In the genomic region with DNA sequence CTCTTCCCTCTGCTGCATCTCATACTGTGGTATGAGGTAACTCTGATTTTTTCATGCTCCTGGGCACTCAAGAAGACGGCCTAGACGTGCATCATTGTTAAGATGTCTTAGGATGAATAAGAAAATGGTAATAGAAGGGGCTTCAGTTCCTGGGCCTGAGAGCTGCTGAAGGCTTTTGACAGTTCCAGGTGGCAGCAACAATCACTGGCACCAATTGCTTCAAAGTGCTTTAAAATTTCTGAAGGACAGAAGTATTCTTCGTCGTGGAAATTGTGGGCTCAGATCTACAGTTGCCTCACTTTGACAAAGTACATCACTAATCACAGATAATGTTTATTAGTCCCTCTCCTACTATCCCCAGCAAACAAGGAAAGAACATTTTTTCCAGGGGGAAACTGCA, we compare ENCODE assay signal across 25 cellular contexts.
"Had no signal": no experiment of that assay in that cellular context is flagged by ENCODE, and none has a peak within 500 bp of the region (broad histone marks: within the 10 kb centered on the region; RNA-seq: fewer than 3 reads in every experiment).

No MANE protein-coding gene starts in this region.

- DNase-seq: hippocampal formation; kidney glomerular epithelial cell; left cardiac atrium; lower lobe of right lung; midbrain; mucosa of descending colon; naive thymus-derived CD4-positive, alpha-beta T cell; ovary; right lobe of liver; stimulated activated CD4-positive, alpha-beta T cell treated with anti-CD3 and anti-CD28 coated beads, Interleukin-1b, Interleukin-23, amount 100 ng/mL, for 48 hours; stimulated activated CD4-positive, alpha-beta T cell treated with anti-CD3 and anti-CD28 coated beads, Interleukin-2, amount 100 ng/mL, for 48 hours; stimulated activated CD4-positive, alpha-beta T cell treated with anti-CD3 and anti-CD28 coated beads, Interleukin-4, amount 100 ng/mL, for 4 hours; stimulated activated CD8-positive, alpha-beta memory T cell treated with anti-CD3 and anti-CD28 coated beads, Interleukin-4, amount 100 ng/mL, for 48 hours; stimulated activated naive CD4-positive, alpha-beta T cell treated with Interleukin-2 at 50 U/mL for 16 hours; stimulated activated naive CD8-positive, alpha-beta T cell treated with anti-CD3 and anti-CD28 coated beads, Interleukin-15, amount 100 ng/mL, for 72 hours; substantia nigra; upper lobe of left lung had no signal

- H3K36me3 ChIP-seq: lower lobe of right lung, ovary, right atrium auricular region, right lobe of liver, tibial nerve, upper lobe of left lung, vagina had no signal

- H3K36me3 Mint-ChIP-seq: naive thymus-derived CD4-positive, alpha-beta T cell; natural killer cell treated with Interleukin-12 subunit alpha and Interleukin-12 subunit beta and Interleukin-15 and Interleukin-18, amount 100 ng/mL, for 72 hours; stimulated activated memory B cell treated with anti-CD40 and anti-IgM and Interleukin-4, amounts not matched to agents 10 μg/mL and 1 μg/mL and 100 μg/mL, for 72 hours had no signal

- FAIRE-seq: keratinocyte had no signal

- H3K4me1 Mint-ChIP-seq: naive thymus-derived CD4-positive, alpha-beta T cell; stimulated activated memory B cell treated with anti-CD40 and anti-IgM and Interleukin-4, amounts not matched to agents 10 μg/mL and 1 μg/mL and 100 μg/mL, for 72 hours; stimulated activated naive CD8-positive, alpha-beta T cell treated with anti-CD3 and anti-CD28 coated beads, Interleukin-15, amount 100 ng/mL, for 72 hours had no signal

- H3K27ac ChIP-seq: lower lobe of right lung, ovary, right atrium auricular region, right lobe of liver, tibial nerve, upper lobe of left lung, vagina had no signal

- H3K27ac Mint-ChIP-seq: naive thymus-derived CD4-positive, alpha-beta T cell; natural killer cell treated with Interleukin-12 subunit alpha and Interleukin-12 subunit beta and Interleukin-15 and Interleukin-18, amount 100 ng/mL, for 72 hours; progenitor cell of endocrine pancreas; stimulated activated memory B cell treated with anti-CD40 and anti-IgM and Interleukin-4, amounts not matched to agents 10 μg/mL and 1 μg/mL and 100 μg/mL, for 72 hours had no signal

- H3K9me3 ChIP-seq: lower lobe of right lung, mucosa of descending colon, ovary, right atrium auricular region, right lobe of liver, upper lobe of left lung, vagina had no signal

- H3K27me3 Mint-ChIP-seq: progenitor cell of endocrine pancreas; stimulated activated memory B cell treated with anti-CD40 and anti-IgM and Interleukin-4, amounts not matched to agents 10 μg/mL and 1 μg/mL and 100 μg/mL, for 72 hours had no signal

- H3K4me2 ChIP-seq: smooth muscle cell had no signal

- H3K27me3 ChIP-seq: ovary, right atrium auricular region, right lobe of liver, tibial nerve, upper lobe of left lung, vagina had no signal

- H3K9me3 Mint-ChIP-seq: natural killer cell treated with Interleukin-12 subunit alpha and Interleukin-12 subunit beta and Interleukin-15 and Interleukin-18, amount 100 ng/mL, for 72 hours; stimulated activated memory B cell treated with anti-CD40 and anti-IgM and Interleukin-4, amounts not matched to agents 10 μg/mL and 1 μg/mL and 100 μg/mL, for 72 hours had no signal

- H3K4me1 ChIP-seq: lower lobe of right lung, right atrium auricular region, vagina had no signal

- H3K4me3 ChIP-seq: lower lobe of right lung, mucosa of descending colon, ovary, right atrium auricular region, right lobe of liver, smooth muscle cell, tibial nerve, upper lobe of left lung, vagina had no signal

- H3K4me3 Mint-ChIP-seq: naive thymus-derived CD4-positive, alpha-beta T cell; natural killer cell treated with Interleukin-12 subunit alpha and Interleukin-12 subunit beta and Interleukin-15 and Interleukin-18, amount 100 ng/mL, for 72 hours; stimulated activated memory B cell treated with anti-CD40 and anti-IgM and Interleukin-4, amounts not matched to agents 10 μg/mL and 1 μg/mL and 100 μg/mL, for 72 hours; stimulated activated naive CD8-positive, alpha-beta T cell treated with anti-CD3 and anti-CD28 coated beads, Interleukin-15, amount 100 ng/mL, for 72 hours had no signal
